Comparison of ENCODE assay signal across 1 cellular context in the genomic region with DNA sequence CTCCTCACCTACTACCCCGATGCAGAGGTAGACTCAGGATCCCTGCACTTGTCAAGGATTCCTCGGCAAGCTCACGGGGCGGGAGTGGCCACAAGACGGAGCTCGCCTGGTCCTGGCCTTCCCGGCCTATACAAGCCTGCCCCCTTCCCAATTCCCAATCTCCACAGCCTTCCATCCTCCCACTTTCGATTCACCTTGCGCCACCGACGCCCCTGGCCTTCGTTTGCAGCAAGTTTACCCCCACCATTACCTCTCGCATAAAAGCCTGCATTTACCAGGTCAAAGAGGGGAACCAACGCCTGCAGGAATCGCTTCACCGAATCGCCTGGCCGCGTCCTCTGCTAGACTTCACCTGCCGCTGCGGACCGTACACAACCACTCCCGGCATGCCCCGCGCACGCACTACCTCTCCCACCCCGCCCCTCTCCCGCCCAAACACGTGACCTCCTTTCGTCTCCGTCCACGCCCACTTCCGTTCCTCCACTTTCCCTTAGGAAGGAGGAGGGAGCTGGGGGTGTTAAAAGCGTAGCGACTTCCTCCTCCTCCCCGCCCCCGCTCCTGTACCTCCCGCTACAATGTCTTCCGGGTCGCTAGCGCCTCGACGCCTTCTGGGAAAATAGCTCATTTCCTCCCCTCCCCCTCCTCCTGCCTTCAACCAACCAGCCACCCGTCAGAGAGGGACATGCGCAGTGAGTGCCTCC.
TF ChIP-seq lines count a peak whose summit lies in the region.

Gene ORC4, minus strand, starts transcription at position 380 of the 701 bp plus-strand sequence. CDS start 44,779 bp downstream, outside the sequence.

TF ChIP-seq in HepG2, 621 proteins besides CTCF, POLR2A, EP300 and RAD21 (continued from another document and continues in another):
- TF ChIP-seq MZF1 (CRISPR knock-in tag; IDR thresholded peaks at IDR 0.05; ENCODE audit: borderline replicate concordance) (no peak), PCBP1 (IDR thresholded peaks at IDR 0.05; ENCODE audit: borderline replicate concordance, low read depth, low read length) (peak; percentile 78; the same call in 1 of the 2 replicates), TEAD3 (CRISPR knock-in tag; optimal IDR thresholded peaks at IDR 0.05; ENCODE audit: borderline replicate concordance) (peak; percentile 33), ZNF280D (CRISPR knock-in tag; IDR thresholded peaks at IDR 0.05) (peak; percentile 90), MLXIP (CRISPR knock-in tag; IDR thresholded peaks at IDR 0.05; ENCODE audit: borderline replicate concordance) (no peak), ZNF281 (CRISPR knock-in tag; IDR thresholded peaks at IDR 0.05; ENCODE audit: borderline replicate concordance) (peak; percentile 98), ZFP91 (CRISPR knock-in tag; IDR thresholded peaks at IDR 0.05; ENCODE audit: borderline replicate concordance) (peak; percentile 85), SOX5 (CRISPR knock-in tag; IDR thresholded peaks at IDR 0.05; ENCODE audit: borderline replicate concordance) (peak; percentile 59; the same call in 1 of the 2 replicates), EZH2 (conservative IDR thresholded peaks at IDR 0.05; ENCODE audit: low read depth, low read length) (no peak), YEATS2 (CRISPR knock-in tag; IDR thresholded peaks at IDR 0.05; ENCODE audit: borderline replicate concordance) (peak; percentile 93), SOX13 (IDR thresholded peaks at IDR 0.05) (no peak; the same call in 1 of the 2 replicates), SOX13 (CRISPR knock-in tag; conservative IDR thresholded peaks at IDR 0.05 in 1 of 2, IDR thresholded peaks at IDR 0.05 in 1 of 2) (peak in 1 of 2 experiments; percentile 37; a peak in 1 of 4 replicates), ZNF441 (CRISPR knock-in tag; IDR thresholded peaks at IDR 0.05; ENCODE audit: borderline replicate concordance) (peak; percentile 95), ZMYM4 (CRISPR knock-in tag; IDR thresholded peaks at IDR 0.05) (peak; percentile 98), TARDBP (CRISPR knock-in tag; IDR thresholded peaks at IDR 0.05) (peak; percentile 92), MXD4 (CRISPR knock-in tag; IDR thresholded peaks at IDR 0.05) (peak; percentile 87), FOXK1 (CRISPR knock-in tag; IDR thresholded peaks at IDR 0.05; ENCODE audit: borderline replicate concordance, low read depth) (peak; percentile 76), ZNF713 (CRISPR knock-in tag; IDR thresholded peaks at IDR 0.05) (peak; percentile 78; the same call in 1 of the 2 replicates), MBD4 (IDR thresholded peaks at IDR 0.05; ENCODE audit: borderline replicate concordance, low read length) (no peak), ATM (IDR thresholded peaks at IDR 0.05; ENCODE audit: borderline replicate concordance) (no peak), MBNL3 (CRISPR knock-in tag; conservative IDR thresholded peaks at IDR 0.05) (no peak), ISL2 (CRISPR knock-in tag; IDR thresholded peaks at IDR 0.05) (peak; percentile 93), NFYC (CRISPR knock-in tag; IDR thresholded peaks at IDR 0.05) (peak; percentile 52; the same call in 1 of the 2 replicates), CBFB (CRISPR knock-in tag; IDR thresholded peaks at IDR 0.05) (peak; percentile 83; the same call in 1 of the 2 replicates), TFAP4 (IDR thresholded peaks at IDR 0.05; ENCODE audit: borderline replicate concordance, low read depth) (no peak), HMG20A (CRISPR knock-in tag; IDR thresholded peaks at IDR 0.05; ENCODE audit: borderline replicate concordance) (peak; percentile 29), ATF7-NPFF (CRISPR knock-in tag; IDR thresholded peaks at IDR 0.05; ENCODE audit: low read depth) (peak; percentile 69), SP2 (CRISPR knock-in tag; IDR thresholded peaks at IDR 0.05) (peak; percentile 72), ZNF563 (CRISPR knock-in tag; IDR thresholded peaks at IDR 0.05) (peak; percentile 88; the same call in 1 of the 2 replicates), FOXA1 (IDR thresholded peaks at IDR 0.05) (no peak), FOXA1 (CRISPR knock-in tag; IDR thresholded peaks at IDR 0.05) (peak; percentile 69), ZNF589 (CRISPR knock-in tag; conservative IDR thresholded peaks at IDR 0.05) (peak; percentile 92), TOPORS (CRISPR knock-in tag; IDR thresholded peaks at IDR 0.05) (0 out of 2 replicates have a peak, but pooled peaks have one; percentile 68), ZNF264 (CRISPR knock-in tag; IDR thresholded peaks at IDR 0.05) (peak; percentile 95), ZNF567 (CRISPR knock-in tag; IDR thresholded peaks at IDR 0.05; ENCODE audit: borderline replicate concordance) (peak; percentile 75), ZNF792 (CRISPR knock-in tag; IDR thresholded peaks at IDR 0.05) (no peak; the same call in 1 of the 2 replicates), HNF4A (CRISPR knock-in tag; IDR thresholded peaks at IDR 0.05) (peak; percentile 36; the same call in 1 of the 2 replicates)
- TF ChIP-seq, protein P1, sequence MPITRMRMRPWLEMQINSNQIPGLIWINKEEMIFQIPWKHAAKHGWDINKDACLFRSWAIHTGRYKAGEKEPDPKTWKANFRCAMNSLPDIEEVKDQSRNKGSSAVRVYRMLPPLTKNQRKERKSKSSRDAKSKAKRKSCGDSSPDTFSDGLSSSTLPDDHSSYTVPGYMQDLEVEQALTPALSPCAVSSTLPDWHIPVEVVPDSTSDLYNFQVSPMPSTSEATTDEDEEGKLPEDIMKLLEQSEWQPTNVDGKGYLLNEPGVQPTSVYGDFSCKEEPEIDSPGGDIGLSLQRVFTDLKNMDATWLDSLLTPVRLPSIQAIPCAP (CRISPR knock-in tag; IDR thresholded peaks at IDR 0.05; ENCODE audit: low read depth), result 0 out of 2 replicates have a peak, but pooled peaks have one; percentile 45
- TF ChIP-seq, protein P2, sequence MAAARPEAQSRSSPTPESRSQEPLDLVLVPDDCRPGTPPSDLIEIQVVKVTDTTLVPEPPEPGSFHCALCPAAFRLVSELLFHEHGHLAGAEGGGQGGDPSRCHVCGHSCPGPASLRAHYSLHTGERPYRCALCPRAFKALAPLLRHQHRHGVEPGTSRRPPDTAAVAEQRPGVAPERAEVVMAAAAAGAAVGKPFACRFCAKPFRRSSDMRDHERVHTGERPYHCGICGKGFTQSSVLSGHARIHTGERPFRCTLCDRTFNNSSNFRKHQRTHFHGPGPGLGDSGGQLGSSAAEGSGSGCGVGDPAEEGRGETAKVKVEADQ (CRISPR knock-in tag; IDR thresholded peaks at IDR 0.05; ENCODE audit: borderline replicate concordance), result peak; percentile 75
- TF ChIP-seq, protein P3, sequence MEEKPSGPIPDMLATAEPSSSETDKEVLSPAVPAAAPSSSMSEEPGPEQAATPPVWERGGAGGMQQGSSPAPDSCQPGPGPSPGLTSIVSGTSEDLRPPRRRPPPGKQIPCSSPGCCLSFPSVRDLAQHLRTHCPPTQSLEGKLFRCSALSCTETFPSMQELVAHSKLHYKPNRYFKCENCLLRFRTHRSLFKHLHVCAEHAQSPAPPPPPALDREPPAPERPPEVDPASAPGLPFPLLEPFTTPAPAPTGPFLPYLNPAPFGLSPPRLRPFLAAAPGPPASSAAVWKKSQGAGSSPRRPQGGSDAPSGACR (CRISPR knock-in tag; IDR thresholded peaks at IDR 0.05), result 0 out of 2 replicates have a peak, but pooled peaks have one; percentile 23
- TF ChIP-seq, protein P4, sequence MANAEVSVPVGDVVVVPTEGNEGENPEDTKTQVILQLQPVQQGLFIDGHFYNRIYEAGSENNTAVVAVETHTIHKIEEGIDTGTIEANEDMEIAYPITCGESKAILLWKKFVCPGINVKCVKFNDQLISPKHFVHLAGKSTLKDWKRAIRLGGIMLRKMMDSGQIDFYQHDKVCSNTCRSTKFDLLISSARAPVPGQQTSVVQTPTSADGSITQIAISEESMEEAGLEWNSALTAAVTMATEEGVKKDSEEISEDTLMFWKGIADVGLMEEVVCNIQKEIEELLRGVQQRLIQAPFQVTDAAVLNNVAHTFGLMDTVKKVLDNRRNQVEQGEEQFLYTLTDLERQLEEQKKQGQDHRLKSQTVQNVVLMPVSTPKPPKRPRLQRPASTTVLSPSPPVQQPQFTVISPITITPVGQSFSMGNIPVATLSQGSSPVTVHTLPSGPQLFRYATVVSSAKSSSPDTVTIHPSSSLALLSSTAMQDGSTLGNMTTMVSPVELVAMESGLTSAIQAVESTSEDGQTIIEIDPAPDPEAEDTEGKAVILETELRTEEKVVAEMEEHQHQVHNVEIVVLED (CRISPR knock-in tag; IDR thresholded peaks at IDR 0.05; ENCODE audit: borderline replicate concordance), result peak; percentile 84
